Comparison of ENCODE assay signal across 17 cellular contexts in the genomic region with DNA sequence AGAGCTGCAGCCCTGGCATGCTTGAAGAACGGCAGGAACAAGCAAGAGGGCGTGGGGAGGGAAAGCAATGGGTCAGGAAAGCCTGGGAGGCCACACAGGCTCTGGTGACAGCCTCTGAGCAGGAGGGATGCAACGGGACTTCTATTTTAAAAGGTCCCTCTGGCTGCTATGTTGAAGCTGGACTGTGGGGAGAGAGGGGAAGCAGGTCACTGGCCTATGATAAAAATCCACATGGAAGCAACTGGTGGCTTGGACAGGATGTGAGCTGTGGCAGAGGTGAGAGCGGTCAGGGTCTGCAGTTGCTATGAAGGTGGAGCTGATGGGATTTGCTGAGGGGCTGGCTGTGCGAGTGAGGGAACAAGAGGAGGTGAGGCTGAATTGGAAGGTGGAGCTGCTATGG. TPM values are rescaled to one million over a fixed set of nuclear protein-coding genes. Genes with fewer than 3 reads are reported as not detected.
A peak's percentile ranks its signal among the peaks of the same experiment; 100 is the strongest.
DNase-seq lines count a peak whose midpoint lies in the region; ATAC-seq and TF ChIP-seq lines count a peak whose summit lies in the region.
"Had no signal": no experiment of that assay in that cellular context is flagged by ENCODE, and none has a peak within 500 bp of the region (broad histone marks: within the 10 kb centered on the region; RNA-seq: fewer than 3 reads in every experiment).

No MANE protein-coding gene starts in this region.

- H3K9me2 ChIP-seq in Loucy (replicated peaks; ENCODE audit: low read depth, low read length), result no peaks in the 10 kb centered on the region

- ATAC-seq in GM21390 (IDR thresholded peaks at IDR 0.05; ENCODE audit: unreplicated experiment), result no peak
- ATAC-seq in GM19395 (IDR thresholded peaks at IDR 0.05; ENCODE audit: unreplicated experiment), result no peak

- no peak for TF ChIP-seq CTCF in Loucy (conservative IDR thresholded peaks at IDR 0.05; ENCODE audit: low read length)
- no peak for TF ChIP-seq CTCF in mammary epithelial cell (conservative IDR thresholded peaks at IDR 0.05 in 1 of 2, IDR thresholded peaks at IDR 0.05 in 1 of 2; ENCODE audit: extremely low read depth in 1 of 2, insufficient read depth in 1 of 2, low read depth in 1 of 2, low read length in 2 of 2)
- TF ChIP-seq CTCF in nephron progenitor cell (IDR thresholded peaks at IDR 0.05), result no peak

- H2AFZ ChIP-seq in Loucy (ENCODE audit: low read length) (no peak overlapping the region), mammary epithelial cell (ENCODE audit: low read depth, low read length) (no peak overlapping the region)

- H3K4me2 ChIP-seq in BLaER1 (0 out of 2 replicates have a peak overlapping the region, but pooled peaks have one; percentile 92), Loucy (ENCODE audit: low read depth, low read length, poor library complexity, severe bottlenecking) (peak overlapping the region; percentile 18), mammary epithelial cell (ENCODE audit: insufficient read depth, low read depth, low read length) (peak overlapping the region; percentile 62)

- H3K27me3 Mint-ChIP-seq in nephron progenitor cell (ENCODE audit: low read depth, poor library complexity), result peaks cover 7% of the 10 kb centered on the region

- H3K9me3 ChIP-seq in BLaER1, result no peaks in the 10 kb centered on the region
- H3K9me3 ChIP-seq in Loucy (ENCODE audit: insufficient read depth, low read depth, low read length), result no peaks in the 10 kb centered on the region
- H3K9me3 ChIP-seq in mammary epithelial cell (replicated peaks; ENCODE audit: insufficient read depth, low read length), result no peaks in the 10 kb centered on the region
- H3K9me3 ChIP-seq: A549 had no signal

- H3K4me3 Mint-ChIP-seq in nephron progenitor cell, result peak overlapping the region; percentile 29

- H3K9ac ChIP-seq in BLaER1 (no peak overlapping the region), Loucy (ENCODE audit: low read depth, low read length, poor library complexity, severe bottlenecking) (no peak overlapping the region), mammary epithelial cell (ENCODE audit: insufficient read depth, low read length) (no peak overlapping the region)

- peaks cover 18% of the 10 kb centered on the region; the same call in 1 of the 2 replicates for H4K20me1 ChIP-seq in BLaER1
- no peaks in the 10 kb centered on the region for H4K20me1 ChIP-seq in Loucy (ENCODE audit: insufficient read depth, low read length, poor library complexity, severe bottlenecking)
- no peaks in the 10 kb centered on the region for H4K20me1 ChIP-seq in mammary epithelial cell (ENCODE audit: insufficient read depth, low read length)

- H3K4me1 Mint-ChIP-seq in nephron progenitor cell, result peaks cover 55% of the 10 kb centered on the region

- peak overlapping the region; percentile 18 for H3K27ac Mint-ChIP-seq in nephron progenitor cell

- intact Hi-C loops in mammary epithelial cell (cut with micrococcal nuclease), result loop anchor here (5.0 kb wide), 1 partner anchor 49 kb away; no protein-coding TSS in a partner anchor

- H3K4me3 ChIP-seq in BLaER1 (no peak overlapping the region), Loucy (ENCODE audit: low read length, poor library complexity, severe bottlenecking) (no peak overlapping the region), mammary epithelial cell (replicated peaks in 1 of 3; ENCODE audit: insufficient read depth in 1 of 3, low read depth in 2 of 3, low read length in 3 of 3) (no peak overlapping the region)
- H3K4me3 ChIP-seq: A549, SK-N-MC had no signal

- no peaks in the 10 kb centered on the region for H3K79me2 ChIP-seq in Loucy (ENCODE audit: insufficient read depth, low read length)
- no peaks in the 10 kb centered on the region for H3K79me2 ChIP-seq in mammary epithelial cell (ENCODE audit: insufficient read depth, low read length)

- H3K36me3 Mint-ChIP-seq in nephron progenitor cell (ENCODE audit: low read depth), result no peaks in the 10 kb centered on the region

- H3K4me1 ChIP-seq in BLaER1 (peaks cover 50% of the 10 kb centered on the region), Loucy (ENCODE audit: insufficient read depth, low read length, poor library complexity, severe bottlenecking) (peaks cover 51% of the 10 kb centered on the region), mammary epithelial cell (ENCODE audit: insufficient read depth, low read length) (peaks cover 46% of the 10 kb centered on the region)

- in situ Hi-C loops in mammary epithelial cell (cut with MboI; ENCODE audit: low sequenced_read_pairs in 2 of 2), result no loop called here

- H3K27ac ChIP-seq in BLaER1 (no peak overlapping the region), mammary epithelial cell (ENCODE audit: insufficient read depth, low read depth, low read length) (no peak overlapping the region), substantia nigra (ENCODE audit: low read depth, low read length, poor library complexity, severe bottlenecking) (no peak overlapping the region)
- H3K27ac ChIP-seq: SK-N-MC had no signal

- dilution Hi-C loops in mammary epithelial cell (cut with HindIII; ENCODE audit: low sequenced_read_pairs), result no loop called here

- CTCF ChIA-PET in mammary epithelial cell (lab: Charles Lee; ENCODE audit: low non-redundant PET), result no interaction called here

- no peaks in the 10 kb centered on the region for H3F3A ChIP-seq in Loucy (ENCODE audit: low read depth)

- 88% methylated on average over 5 of the region's 5 CpGs for WGBS in mammary epithelial cell (ENCODE audit: low coverage, missing lambda C conversion rate)

- H3K36me3 ChIP-seq in BLaER1 (no peaks in the 10 kb centered on the region), Loucy (ENCODE audit: insufficient read depth, low read length) (no peaks in the 10 kb centered on the region), mammary epithelial cell (ENCODE audit: insufficient read depth, low read length) (no peaks in the 10 kb centered on the region)

- peaks cover 11% of the 10 kb centered on the region; the same call in 1 of the 2 replicates for H3K27me3 ChIP-seq in BLaER1
- no peaks in the 10 kb centered on the region for H3K27me3 ChIP-seq in Loucy (ENCODE audit: insufficient read depth, low read length, poor library complexity, severe bottlenecking)
- H3K27me3 ChIP-seq in mammary epithelial cell (ENCODE audit: insufficient read depth, low read length), result no peaks in the 10 kb centered on the region

- DNase-seq in mammary epithelial cell, result no peak
- no peak for DNase-seq in nephron progenitor cell
- DNase-seq in occipital lobe (lab: John Stamatoyannopoulos, UW), result no peak
- no peak for DNase-seq in substantia nigra (lab: John Stamatoyannopoulos, UW)
- DNase-seq: DMS79 treated with DMSO at 0.1 percent for 48 hours; IMR-90; NCI-H146; NCI-H226; NCI-H526 treated with DMSO at 0.1 percent for 48 hours; NK-92 treated with Interleukin-12 subunit alpha and Interleukin-12 subunit beta, amount 100 ng/mL, for 24 hours; OCI-M1 had no signal

- BruUV-seq in mammary epithelial cell (replicated peaks; lab: Mats Ljungman, UMichigan), result no TSS peak

- no peaks in the 10 kb centered on the region for H3K9me3 Mint-ChIP-seq in nephron progenitor cell

RNA-seq across cellular contexts. Expression of a gene that starts 11.2 kb away (rescaled TPM):
- total RNA-seq in mammary epithelial cell (under 1 TPM; 0.17 to 0.40 TPM), occipital lobe (not detected)
- 0.32 TPM for polyA plus RNA-seq in mammary epithelial cell
- polyA minus RNA-seq in mammary epithelial cell, result not detected
- total RNA-seq: IMR-90 had no signal

RNA-seq across cellular contexts. Expression of a gene that starts 32.8 kb away (rescaled TPM):
- 1 to 10 TPM; 1.3 to 7.7 TPM for total RNA-seq in mammary epithelial cell
- polyA plus RNA-seq in mammary epithelial cell, result 6.9 TPM
- 15.9 TPM for polyA minus RNA-seq in mammary epithelial cell
- total RNA-seq in occipital lobe, result not detected
- total RNA-seq: IMR-90 had no signal
- polyA plus RNA-seq: IMR-90 had no signal

Comparison
In these comparisons a context has a peak if more than half of its experiments do, and no peak if none do; other contexts are left out.
1. H3K4me2 ChIP-seq: peak in every context shown above with its lines; median percentile 92 in BLaER1; 62 in mammary epithelial cell; 18 in Loucy.